In genomic region chr1:244941121-244941520, GRCh38 we compare ENCODE assay signal across 14 cellular contexts.
DNase-seq lines count a peak whose midpoint lies in the region; ATAC-seq and TF ChIP-seq lines count a peak whose summit lies in the region.
"Had no signal": no experiment of that assay in that cellular context is flagged by ENCODE, and none has a peak within 500 bp of the region (broad histone marks: within the 10 kb centered on the region; RNA-seq: fewer than 3 reads in every experiment).

No MANE protein-coding gene starts in this region.

- TF ChIP-seq CTCF in GM13976 (IDR thresholded peaks at IDR 0.05; ENCODE audit: borderline replicate concordance, control extremely low read depth, extremely low read depth, insufficient read depth, missing control alignments) (no peak), endodermal cell (conservative IDR thresholded peaks at IDR 0.05) (no peak)

- no peak overlapping the region for H3K27ac Mint-ChIP-seq in endodermal cell
- H3K27ac Mint-ChIP-seq: activated T-cell treated with anti-CD3 and anti-CD28 coated beads, Interleukin-2, amount 50 U/mL, for 24 hours; brain; nephron progenitor cell had no signal

- DNase-seq in GM13976 (ENCODE audit: low spot score) (peak; percentile 78), MV-4-11 (lab: John Stamatoyannopoulos, UW) (no peak), left cardiac atrium (no peak), islet precursor cell (no peak), endodermal cell (no peak)
- DNase-seq: activated T-cell treated with anti-CD3 and anti-CD28 coated beads, Interleukin-2, amount 50 U/mL, for 24 hours; NCI-H187; nephron progenitor cell; stimulated activated naive CD4-positive, alpha-beta T cell had no signal

- H3K36me3 ChIP-seq in endodermal cell (ENCODE audit: control insufficient read depth, insufficient read depth, low read length) = no peaks in the 10 kb centered on the region
- H3K36me3 ChIP-seq: esophagus muscularis mucosa had no signal

- in situ Hi-C loops in GM13976 (cut with MboI; ENCODE audit: low sequenced_read_pairs, unreplicated experiment) = no loop called here

- no peak overlapping the region for H3K9ac ChIP-seq in endodermal cell (ENCODE audit: extremely low read depth, low read length, poor library complexity, severe bottlenecking)

- H3K36me3 Mint-ChIP-seq in endodermal cell (ENCODE audit: low read depth) = no peaks in the 10 kb centered on the region
- H3K36me3 Mint-ChIP-seq: brain had no signal

- no peak overlapping the region for H3K27ac ChIP-seq in endodermal cell (ENCODE audit: low read depth, low read length)
- H3K27ac ChIP-seq: esophagus muscularis mucosa had no signal

- H3K4me3 ChIP-seq in endodermal cell (ENCODE audit: low read length) = no peak overlapping the region
- H3K4me3 ChIP-seq: esophagus muscularis mucosa had no signal

- no peak overlapping the region for H3K4me3 Mint-ChIP-seq in endodermal cell
- H3K4me3 Mint-ChIP-seq: activated T-cell treated with anti-CD3 and anti-CD28 coated beads, Interleukin-2, amount 50 U/mL, for 24 hours; brain; nephron progenitor cell had no signal

- no peaks in the 10 kb centered on the region for H3K9me3 Mint-ChIP-seq in endodermal cell
- H3K9me3 Mint-ChIP-seq: activated T-cell treated with anti-CD3 and anti-CD28 coated beads, Interleukin-2, amount 50 U/mL, for 24 hours; brain had no signal

- H3K27me3 Mint-ChIP-seq in endodermal cell (ENCODE audit: insufficient read depth) = no peaks in the 10 kb centered on the region
- H3K27me3 Mint-ChIP-seq: activated T-cell treated with anti-CD3 and anti-CD28 coated beads, Interleukin-2, amount 50 U/mL, for 24 hours; brain had no signal

- peak; percentile 79 for ATAC-seq in GM19395 (IDR thresholded peaks at IDR 0.05; ENCODE audit: unreplicated experiment)
- ATAC-seq in HG02798 (IDR thresholded peaks at IDR 0.05; ENCODE audit: poor library complexity, unreplicated experiment) = peak; percentile 86
- ATAC-seq in HG03469 (IDR thresholded peaks at IDR 0.05; ENCODE audit: unreplicated experiment) = peak; percentile 68
- no peak for ATAC-seq in left cardiac atrium

- H3K27me3 ChIP-seq in endodermal cell (ENCODE audit: control insufficient read depth, insufficient read depth, low read length, poor library complexity, severe bottlenecking) = no peaks in the 10 kb centered on the region
- H3K27me3 ChIP-seq: esophagus muscularis mucosa had no signal

- no peaks in the 10 kb centered on the region for H3K9me3 ChIP-seq in endodermal cell (ENCODE audit: control insufficient read depth, low read length)
- H3K9me3 ChIP-seq: esophagus muscularis mucosa had no signal

- H3K4me1 Mint-ChIP-seq in endodermal cell = no peaks in the 10 kb centered on the region
- H3K4me1 Mint-ChIP-seq: brain, nephron progenitor cell had no signal

- 86 to 87% methylated on average over 9 to 13 of the region's 13 CpGs for WGBS in endodermal cell (ENCODE audit: insufficient coverage in 1 of 2, insufficient read length in 1 of 2), 2 experiments

- intact Hi-C loops in left cardiac atrium (cut with DNase I) = no loop called here

- H3K4me1 ChIP-seq in endodermal cell (ENCODE audit: control insufficient read depth, insufficient read depth, low read length) = no peaks in the 10 kb centered on the region
- H3K4me1 ChIP-seq: esophagus muscularis mucosa had no signal

Comparison
In these comparisons a context has a peak if more than half of its experiments do, and no peak if none do; other contexts are left out.
1. ATAC-seq: peak in GM19395 (single experiment), HG02798 (single experiment) and HG03469 (single experiment); none in left cardiac atrium (0 of 2).